ENCODE assay signal across 2 cellular contexts in genomic region chr5:170557314-170557713, GRCh38.
TF ChIP-seq lines count a peak whose summit lies in the region.

No MANE protein-coding gene starts in this region.

TF ChIP-seq in HEK293, 187 proteins besides CTCF, POLR2A, EP300 and RAD21:
- TF ChIP-seq ZIC2 (tag by site-specific recombination; IDR thresholded peaks at IDR 0.05) (peak; percentile 54), ZSCAN23 (tag by site-specific recombination; IDR thresholded peaks at IDR 0.05) (no peak), GLIS1 (tag by site-specific recombination; IDR thresholded peaks at IDR 0.05) (peak; percentile 89)

TF ChIP-seq in H1, 55 proteins besides CTCF, POLR2A, EP300 and RAD21:
- no peak for TF ChIP-seq SP1 (IDR thresholded peaks at IDR 0.05; ENCODE audit: low read depth, low read length)
- 0 out of 2 replicates have a peak, but pooled peaks have one; percentile 8 for TF ChIP-seq TEAD4 (IDR thresholded peaks at IDR 0.05; ENCODE audit: low read depth, low read length)
- no peak for TF ChIP-seq EZH2 (IDR thresholded peaks at IDR 0.05; ENCODE audit: low read depth, low read length, severe bottlenecking)
- no peak for TF ChIP-seq ASH2L (IDR thresholded peaks at IDR 0.05; ENCODE audit: low read length)
